ENCODE assay signal across 1 cellular context in genomic region chr10:34689053-34689452, GRCh38.
TF ChIP-seq lines count a peak whose summit lies in the region.

No MANE protein-coding gene starts in this region.

TF ChIP-seq in HEK293, 187 proteins besides CTCF, POLR2A, EP300 and RAD21 (continued from another document):
- no peak for TF ChIP-seq ZNF518A (tag by site-specific recombination; conservative IDR thresholded peaks at IDR 0.05; ENCODE audit: low read depth)
